ENCODE assay signal across 19 cellular contexts in the genomic region with DNA sequence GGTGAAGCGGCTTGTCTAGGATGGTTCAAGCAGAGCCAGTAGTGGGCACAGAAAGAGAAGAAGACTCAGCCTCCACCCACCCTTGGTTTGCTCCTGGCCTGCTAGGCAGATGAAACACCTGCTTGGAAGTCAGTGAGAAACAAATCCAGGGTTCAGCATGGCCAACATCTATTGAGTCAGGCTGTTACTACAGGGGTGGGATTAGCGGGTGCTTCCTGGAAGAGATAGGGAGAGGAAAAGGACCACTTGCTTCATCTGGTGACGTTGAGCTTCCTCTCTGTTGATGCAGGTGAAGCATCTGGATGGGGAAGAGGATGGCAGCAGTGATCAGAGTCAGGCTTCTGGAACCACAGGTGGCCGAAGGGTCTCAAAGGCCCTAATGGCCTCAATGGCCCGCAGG. TPM values are rescaled to one million over a fixed set of nuclear protein-coding genes. Genes with fewer than 3 reads are reported as not detected.
A peak's percentile ranks its signal among the peaks of the same experiment; 100 is the strongest.
DNase-seq lines count a peak whose midpoint lies in the region; ATAC-seq and TF ChIP-seq lines count a peak whose summit lies in the region.
"Had no signal": no experiment of that assay in that cellular context is flagged by ENCODE, and none has a peak within 500 bp of the region (broad histone marks: within the 10 kb centered on the region; RNA-seq: fewer than 3 reads in every experiment).

No MANE protein-coding gene starts in this region.

- CTCF ChIA-PET in activated naive CD4-positive, alpha-beta T cell treated with anti-CD3 and anti-CD28 coated beads, Interleukin-2, amount 10 ng/mL, durations not matched to agents 7 days and 5 days (lab: Charles Lee), result no interaction called here

- H3F3A ChIP-seq in smooth muscle cell (ENCODE audit: low read depth), result no peaks in the 10 kb centered on the region

- ATAC-seq in stimulated activated naive CD8-positive, alpha-beta T cell treated with anti-CD3 and anti-CD28 coated beads, Interleukin-15, Interleukin-2, amounts not matched to agents 100 U/mL and 50 U/mL, for 24 hours, result no peak
- ATAC-seq: left cardiac atrium had no signal

- no peaks in the 10 kb centered on the region for H3K9me3 Mint-ChIP-seq in activated naive CD4-positive, alpha-beta T cell treated with anti-CD3 and anti-CD28 coated beads, Interleukin-2, amount 10 ng/mL, durations not matched to agents 7 days and 5 days
- H3K9me3 Mint-ChIP-seq: T-helper 1 cell treated with Interleukin-12 subunit alpha and Interleukin-12 subunit beta and Interleukin-4 antibody, amounts not matched to agents 30 μg/mL and 1 μg/mL, for 36 hours had no signal

- WGBS in smooth muscle cell (ENCODE audit: low lambda C conversion rate), result 86% methylated on average over 5 of the region's 5 CpGs

- H3K9ac ChIP-seq in smooth muscle cell (ENCODE audit: low read depth), result no peak overlapping the region
- H3K9ac ChIP-seq: parathyroid adenoma had no signal

- no peak for DNase-seq in activated naive CD4-positive, alpha-beta T cell treated with anti-CD3 and anti-CD28 coated beads, Interleukin-2, amount 10 ng/mL, durations not matched to agents 7 days and 5 days
- DNase-seq in activated naive CD4-positive, alpha-beta T cell (lab: John Stamatoyannopoulos, UW), result no peak
- DNase-seq in fibroblast of mammary gland (ENCODE audit: low read depth) (no peak), smooth muscle cell (lab: John Stamatoyannopoulos, UW; ENCODE audit: unreplicated experiment) (no peak), NOMO-1 treated with DMSO at 0.1 percent for 48 hours (lab: John Stamatoyannopoulos, UW; ENCODE audit: unreplicated experiment) (no peak), LoVo (ENCODE audit: low spot score) (no peak)
- DNase-seq in stimulated activated naive CD8-positive, alpha-beta T cell treated with anti-CD3 and anti-CD28 coated beads, Interleukin-15, Interleukin-2, amounts not matched to agents 100 U/mL and 50 U/mL, for 24 hours, result no peak
- DNase-seq: COR-L47; effector CD4-positive, alpha-beta T cell; left cardiac atrium; NCI-H1092 treated with DMSO at 0.1 percent for 48 hours; NCI-H2171; stimulated activated naive CD4-positive, alpha-beta T cell; transverse colon had no signal

- H3K4me1 Mint-ChIP-seq in activated naive CD4-positive, alpha-beta T cell treated with anti-CD3 and anti-CD28 coated beads, Interleukin-2, amount 10 ng/mL, durations not matched to agents 7 days and 5 days, result peaks cover 34% of the 10 kb centered on the region

- TF ChIP-seq CTCF in WI38 (IDR thresholded peaks at IDR 0.05; ENCODE audit: low read depth, low read length), result no peak
- TF ChIP-seq CTCF in fibroblast of mammary gland (conservative IDR thresholded peaks at IDR 0.05; ENCODE audit: control insufficient read depth, insufficient read depth, low read depth, low read length), result no peak
- TF ChIP-seq CTCF in smooth muscle cell (IDR thresholded peaks at IDR 0.05; ENCODE audit: borderline replicate concordance, insufficient read depth, poor library complexity, severe bottlenecking), result no peak

- peaks cover 22% of the 10 kb centered on the region for H3K27me3 Mint-ChIP-seq in activated naive CD4-positive, alpha-beta T cell treated with anti-CD3 and anti-CD28 coated beads, Interleukin-2, amount 10 ng/mL, durations not matched to agents 7 days and 5 days

- no peaks in the 10 kb centered on the region for H3K36me3 ChIP-seq in smooth muscle cell (ENCODE audit: low read depth)
- H3K36me3 ChIP-seq: transverse colon had no signal

- H3K4me3 Mint-ChIP-seq in activated naive CD4-positive, alpha-beta T cell treated with anti-CD3 and anti-CD28 coated beads, Interleukin-2, amount 10 ng/mL, durations not matched to agents 7 days and 5 days, result peak overlapping the region; percentile 90

- no peaks in the 10 kb centered on the region for H3K9me3 ChIP-seq in smooth muscle cell (replicated peaks; ENCODE audit: low read depth)
- H3K9me3 ChIP-seq: transverse colon had no signal

- H3K27ac ChIP-seq in smooth muscle cell (ENCODE audit: low read depth), result no peak overlapping the region
- H3K27ac ChIP-seq: parathyroid adenoma, transverse colon had no signal

- H3K27me3 ChIP-seq in smooth muscle cell (ENCODE audit: low read depth), result no peaks in the 10 kb centered on the region
- H3K27me3 ChIP-seq: transverse colon had no signal

- no peak overlapping the region for H2AFZ ChIP-seq in smooth muscle cell (ENCODE audit: low read depth)
- H2AFZ ChIP-seq: parathyroid adenoma had no signal

- H3K79me2 ChIP-seq in smooth muscle cell (ENCODE audit: low read depth), result peaks cover 28% of the 10 kb centered on the region

- no peaks in the 10 kb centered on the region for H3K4me1 ChIP-seq in smooth muscle cell (ENCODE audit: low read depth)
- H3K4me1 ChIP-seq: parathyroid adenoma had no signal

- H4K20me1 ChIP-seq in smooth muscle cell (ENCODE audit: low read depth), result peaks cover 63% of the 10 kb centered on the region

- peak overlapping the region; percentile 77 for H3K4me3 ChIP-seq in WI38 (ENCODE audit: low read depth, low read length)
- peak overlapping the region; percentile 75 for H3K4me3 ChIP-seq in fibroblast of mammary gland (ENCODE audit: control insufficient read depth, low read depth, low read length)
- H3K4me3 ChIP-seq in smooth muscle cell, result peak overlapping the region; percentile 77

- no peak overlapping the region for H3K27ac Mint-ChIP-seq in activated naive CD4-positive, alpha-beta T cell treated with anti-CD3 and anti-CD28 coated beads, Interleukin-2, amount 10 ng/mL, durations not matched to agents 7 days and 5 days
- H3K27ac Mint-ChIP-seq: T-helper 1 cell treated with Interleukin-12 subunit alpha and Interleukin-12 subunit beta and Interleukin-4 antibody, amounts not matched to agents 30 μg/mL and 1 μg/mL, for 36 hours had no signal

- peaks cover 29% of the 10 kb centered on the region for H3K36me3 Mint-ChIP-seq in activated naive CD4-positive, alpha-beta T cell treated with anti-CD3 and anti-CD28 coated beads, Interleukin-2, amount 10 ng/mL, durations not matched to agents 7 days and 5 days
- H3K36me3 Mint-ChIP-seq: IgD-negative memory B cell had no signal

- peak overlapping the region; percentile 95 for H3K4me2 ChIP-seq in smooth muscle cell

RNA-seq across cellular contexts. Expression of gene MAGED2, which starts 3.0 kb away (rescaled TPM):
- 488 and 603 TPM in 2 replicates for total RNA-seq in smooth muscle cell
- 645 and 741 TPM in 2 replicates for polyA plus RNA-seq in smooth muscle cell

RNA-seq across cellular contexts. Expression of gene ITIH6, which starts 12.5 kb away (rescaled TPM):
- total RNA-seq in smooth muscle cell, result not detected in 2 replicates
- polyA plus RNA-seq in smooth muscle cell, result not detected in 2 replicates
- total RNA-seq: A673, left cardiac atrium, transverse colon had no signal
- polyA plus RNA-seq: IgD-negative memory B cell had no signal
